8 cellular contexts compared by ENCODE assay signal in genomic region chr12:52081263-52081733, GRCh38. TPM values are rescaled to one million over a fixed set of nuclear protein-coding genes. Genes with fewer than 3 reads are reported as not detected.
A peak's percentile ranks its signal among the peaks of the same experiment; 100 is the strongest.
DNase-seq lines count a peak whose midpoint lies in the region; ATAC-seq, FAIRE-seq and TF ChIP-seq lines count a peak whose summit lies in the region.

No MANE protein-coding gene starts in this region.

- TF ChIP-seq CTCF in mucosa of descending colon (IDR thresholded peaks at IDR 0.05) = no peak

- H3K27ac ChIP-seq in SJCRH30 = peak overlapping the region; percentile 8

- H3K4me1 ChIP-seq in SJCRH30 (peaks cover 29% of the 10 kb centered on the region), mucosa of descending colon (ENCODE audit: low read depth) (peaks cover 8% of the 10 kb centered on the region)

- no peaks in the 10 kb centered on the region for H3K9me3 ChIP-seq in SJCRH30 (replicated peaks)
- no peaks in the 10 kb centered on the region for H3K9me3 ChIP-seq in mucosa of descending colon

- DNase-seq in SJCRH30 (peak; percentile 80 to 87), mucosa of descending colon (no peak), HuH-7 (ENCODE audit: low spot score) (no peak), HCEC 1CT (no peak), HTR-8/SVneo (ENCODE audit: insufficient read length, low spot score) (no peak)

- H3K4me3 ChIP-seq in SJCRH30 (no peak overlapping the region), mucosa of descending colon (no peak overlapping the region)

- peaks cover 9% of the 10 kb centered on the region for H3K27me3 ChIP-seq in SJCRH30

- intact Hi-C loops in mucosa of descending colon (cut with DNase I, micrococcal nuclease) = loop anchor here (5.0 kb wide), 1 partner anchor 54 kb away; no protein-coding TSS in a partner anchor

- H3K36me3 ChIP-seq in SJCRH30 (peaks cover 9% of the 10 kb centered on the region; the same call in 1 of the 2 replicates), mucosa of descending colon (ENCODE audit: low read depth) (no peaks in the 10 kb centered on the region)

- FAIRE-seq in HTR-8/SVneo (lab: Jason Lieb, UNC) = no peak

- ATAC-seq in GM19043 (IDR thresholded peaks at IDR 0.05; ENCODE audit: low read depth, unreplicated experiment) = peak; percentile 84
- peak; percentile 80 for ATAC-seq in HG03135 (IDR thresholded peaks at IDR 0.05; ENCODE audit: unreplicated experiment)
- peak; percentile 51 for ATAC-seq in mucosa of descending colon
- ATAC-seq in GM21381 (IDR thresholded peaks at IDR 0.05; ENCODE audit: unreplicated experiment) = no peak

RNA-seq across cellular contexts. Expression of gene SMIM41, which starts 1.8 kb away (rescaled TPM):
- not detected in 2 replicates for total RNA-seq in SJCRH30 (2014; rRNA removed; shearing (Covaris generic))
- under 1 TPM in 2 of 3 donors, not detected in 1; 0.32 to 0.41 TPM for total RNA-seq in mucosa of descending colon

RNA-seq across cellular contexts. Expression of gene ATG101, which starts 11.5 kb away (rescaled TPM):
- total RNA-seq in SJCRH30 (2014; rRNA removed; shearing (Covaris generic)) = 48.6 and 52.1 TPM in 2 replicates
- 10 to 100 TPM; 30.1 to 37.5 (median 33.0) TPM for total RNA-seq in mucosa of descending colon

RNA-seq across cellular contexts. Expression of gene NR4A1, which starts 30.1 kb away (rescaled TPM):
- 9.2 and 10.0 TPM in 2 replicates for total RNA-seq in SJCRH30 (2014; rRNA removed; shearing (Covaris generic))
- total RNA-seq in mucosa of descending colon = 100 to 1,000 TPM in 1 of 3 donors, 10 to 100 TPM in 2; 16.2 to 123 (median 44.6) TPM

Comparison
In these comparisons a context has a peak if more than half of its experiments do, and no peak if none do; other contexts are left out.
1. DNase-seq: peak in SJCRH30 (2 of 2); none in mucosa of descending colon (0 of 3), HuH-7 (single experiment), HCEC 1CT (single experiment) and HTR-8/SVneo (single experiment).